ENCODE assay signal across 1 cellular context in the genomic region with DNA sequence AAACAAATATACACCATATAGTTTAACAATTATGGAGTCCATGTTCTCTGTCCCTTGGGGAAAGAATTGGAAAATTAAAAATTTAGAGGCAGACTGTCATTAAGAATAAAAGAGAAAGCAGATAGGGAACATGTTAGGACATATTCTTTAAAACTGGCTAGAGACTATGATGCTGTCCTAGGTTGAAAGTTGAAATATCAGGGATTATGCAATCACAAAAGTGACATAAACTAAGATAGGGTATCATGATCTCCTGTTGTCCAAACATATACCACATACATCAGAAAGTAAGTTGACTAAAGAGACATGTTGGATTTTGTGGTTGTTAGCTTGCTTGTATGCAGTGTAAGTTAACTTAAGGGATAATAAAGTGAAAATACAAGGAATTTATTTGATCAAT.
A peak's percentile ranks its signal among the peaks of the same experiment; 100 is the strongest.
TF ChIP-seq lines count a peak whose summit lies in the region.

No MANE protein-coding gene starts in this region.

TF ChIP-seq in HepG2, 621 proteins besides CTCF, POLR2A, EP300 and RAD21:
- TF ChIP-seq CEBPB (IDR thresholded peaks at IDR 0.05; ENCODE audit: borderline replicate concordance, low read depth, low read length): peak; percentile 47; the same call in 1 of the 2 replicates
- no peak for TF ChIP-seq ZNF713 (CRISPR knock-in tag; IDR thresholded peaks at IDR 0.05)
TF ChIP-seq in HepG2: peak in this region for 1.
